Comparison of ENCODE assay signal across 9 cellular contexts in genomic region chr2:37196320-37197195, GRCh38. TPM values are rescaled to one million over a fixed set of nuclear protein-coding genes. Genes with fewer than 3 reads are reported as not detected.
DNase-seq lines count a peak whose midpoint lies in the region; ATAC-seq, FAIRE-seq and TF ChIP-seq lines count a peak whose summit lies in the region.
"Had no signal": no experiment of that assay in that cellular context is flagged by ENCODE, and none has a peak within 500 bp of the region (broad histone marks: within the 10 kb centered on the region; RNA-seq: fewer than 3 reads in every experiment).

CEBPZOS (plus strand) TSS chr2:37196496; CDS start chr2:37199705, 3,209 bp downstream.

- POLR2A ChIA-PET in HepG2 (lab: Yijun Ruan, JAX), result interaction anchor here (0.7 to 2.5 kb wide), 8 partner anchors 10 to 112 kb away, joined by 3 to 14 read pairs (median 3); partner anchors contain the start of genes CEBPZ, EIF2AK2, GPATCH11 and HEATR5B

- H4K20me1 ChIP-seq in HepG2 (ENCODE audit: insufficient read depth, low read length), result no peaks in the 10 kb centered on the region; the same call in 1 of the 2 replicates

- intact Hi-C loops in dendritic cell treated with granulocyte-macrophage colony-stimulating factor and Interleukin-4, amounts not matched to agents 40 ng/mL and 50 ng/mL, for 4 days (cut with micrococcal nuclease), result loop anchor here (5.0 kb wide), 1 partner anchor 36 kb away; the partner anchor contains the start of genes CEBPZ and NDUFAF7
- intact Hi-C loops in HepG2 (cut with micrococcal nuclease; ENCODE audit: unreplicated experiment), result loop anchor here (2.0 kb wide), 3 partner anchors 28 to 40 kb away; partner anchors contain the start of genes CEBPZ, EIF2AK2 and NDUFAF7

- peak; percentile 28 to 94 (median 78) for DNase-seq in C1 segment of cervical spinal cord (lab: John Stamatoyannopoulos, UW)
- DNase-seq in NCI-H748 (lab: John Stamatoyannopoulos, UW; ENCODE audit: unreplicated experiment), result peak; percentile 72
- DNase-seq in activated CD4-positive, alpha-beta T cell treated with anti-CD3 and anti-CD28 coated beads, Interleukin-2, amount 50 U/mL, for 1 hour, result peak; percentile 89
- peak; percentile 80 for DNase-seq in HepG2 (ENCODE audit: low spot score)
- DNase-seq in stimulated activated CD4-positive, alpha-beta T cell treated with anti-CD3 and anti-CD28 coated beads, TNF-alpha, amount 100 ng/mL, for 24 hours (ENCODE audit: low read depth in 3 of 3), result peak; percentile 80 to 85 (median 85)

- H3K27me3 Mint-ChIP-seq in dendritic cell treated with granulocyte-macrophage colony-stimulating factor and Interleukin-4, amounts not matched to agents 40 ng/mL and 50 ng/mL, for 4 days, result no peaks in the 10 kb centered on the region

- no TSS peak for BruUV-seq in HepG2 (replicated peaks; lab: Mats Ljungman, UMichigan)

- H3K79me2 ChIP-seq in HepG2 (ENCODE audit: insufficient read depth, low read length), result peaks cover 38% of the 10 kb centered on the region

- peak within 1 kb of the TSS; percentile 97 for H2AFZ ChIP-seq in HepG2 (ENCODE audit: low read length)

- TF ChIP-seq CTCF in HepG2 (CRISPR knock-in tag; IDR thresholded peaks at IDR 0.05), result peak; percentile 3; the same call in 1 of the 2 replicates

- H3K9me3 ChIP-seq in HepG2 (ENCODE audit: low read length), result no peaks in the 10 kb centered on the region

- peaks cover 36% of the 10 kb centered on the region for H3K4me1 Mint-ChIP-seq in dendritic cell treated with granulocyte-macrophage colony-stimulating factor and Interleukin-4, amounts not matched to agents 40 ng/mL and 50 ng/mL, for 4 days (ENCODE audit: low read depth)
- H3K4me1 Mint-ChIP-seq: neural crest cell had no signal

- TF ChIP-seq POLR2A in HepG2 (IDR thresholded peaks at IDR 0.05; ENCODE audit: insufficient read depth in 1 of 2, low read depth in 2 of 2, low read length in 2 of 2), result peak; percentile 85 to 98

- TF ChIP-seq RAD21 in HepG2 (CRISPR knock-in tag; IDR thresholded peaks at IDR 0.05), result peak; percentile 47; the same call in 1 of the 2 replicates

- peak within 1 kb of the TSS; percentile 98 for H3K4me3 Mint-ChIP-seq in dendritic cell treated with granulocyte-macrophage colony-stimulating factor and Interleukin-4, amounts not matched to agents 40 ng/mL and 50 ng/mL, for 4 days
- H3K4me3 Mint-ChIP-seq: neural crest cell had no signal

- peak within 1 kb of the TSS; percentile 94 for H3K27ac Mint-ChIP-seq in dendritic cell treated with granulocyte-macrophage colony-stimulating factor and Interleukin-4, amounts not matched to agents 40 ng/mL and 50 ng/mL, for 4 days

- no peaks in the 10 kb centered on the region for H3K9me3 Mint-ChIP-seq in dendritic cell treated with granulocyte-macrophage colony-stimulating factor and Interleukin-4, amounts not matched to agents 40 ng/mL and 50 ng/mL, for 4 days
- H3K9me3 Mint-ChIP-seq: neural crest cell had no signal

- ATAC-seq in GM19351 (IDR thresholded peaks at IDR 0.05; ENCODE audit: unreplicated experiment) (peak; percentile 68), HG03521 (IDR thresholded peaks at IDR 0.05; ENCODE audit: unreplicated experiment) (peak; percentile 71), HepG2 (peak; percentile 87)

- TF ChIP-seq EP300 in HepG2 (IDR thresholded peaks at IDR 0.05; ENCODE audit: low read depth in 2 of 2, low read length in 2 of 2) (no peak; a peak in 1 of 4 replicates), HepG2 (CRISPR knock-in tag; IDR thresholded peaks at IDR 0.05; ENCODE audit: borderline replicate concordance) (no peak)

- WGBS in HepG2 (ENCODE audit: low lambda C conversion rate), result 1% methylated on average over 48 of the region's 72 CpGs

- in situ Hi-C loops in HepG2 (cut with HindIII; ENCODE audit: extremely low pct_ligation_motif_present, low pct_unique_long_range_greater_than_20kb), result no loop called here

- peaks cover 21% of the 10 kb centered on the region for H3K36me3 Mint-ChIP-seq in dendritic cell treated with granulocyte-macrophage colony-stimulating factor and Interleukin-4, amounts not matched to agents 40 ng/mL and 50 ng/mL, for 4 days (ENCODE audit: low read depth)

- peak within 1 kb of the TSS; percentile 70 for H3K27ac ChIP-seq in HepG2 (ENCODE audit: extremely low read length, insufficient read depth, low read length)

- peak within 1 kb of the TSS; percentile 90 for H3K9ac ChIP-seq in HepG2 (ENCODE audit: insufficient read depth, low read depth, low read length)

- CTCF ChIA-PET in HepG2 (lab: Yijun Ruan, JAX; ENCODE audit: low intra/inter-chr PET ratio, low total read pairs), result no interaction called here

- peaks cover 3 to 17% of the 10 kb centered on the region in 2 experiments; a peak in 4 of 5 replicates for H3K36me3 ChIP-seq in HepG2 (replicated peaks in 1 of 2; ENCODE audit: control insufficient read depth in 1 of 2, insufficient read depth in 2 of 2, low read length in 2 of 2)

- peaks cover 34% of the 10 kb centered on the region for H3K4me1 ChIP-seq in HepG2 (ENCODE audit: insufficient read depth, low read length)

- peaks cover 2 to 3% of the 10 kb centered on the region in 2 experiments; a peak in 1 of 5 replicates for H3K27me3 ChIP-seq in HepG2 (ENCODE audit: control insufficient read depth in 1 of 2, insufficient read depth in 2 of 2, low read length in 2 of 2)

- peak; percentile 83 for FAIRE-seq in HepG2 (lab: Jason Lieb, UNC)

- peak within 1 kb of the TSS; percentile 78 to 91 (median 90) for H3K4me3 ChIP-seq in HepG2 (replicated peaks in 1 of 3; ENCODE audit: insufficient read depth in 1 of 3, low read depth in 2 of 3, low read length in 3 of 3)

- H3K4me2 ChIP-seq in HepG2 (ENCODE audit: low read depth, low read length), result peak within 1 kb of the TSS; percentile 92

TF ChIP-seq in HepG2, 621 proteins besides CTCF, POLR2A, EP300 and RAD21 (continues in another document):
- TF ChIP-seq ZNF878 (CRISPR knock-in tag; IDR thresholded peaks at IDR 0.05), result peak; percentile 80; the same call in 1 of the 2 replicates
- TF ChIP-seq ZBTB43 (CRISPR knock-in tag; conservative IDR thresholded peaks at IDR 0.05), result peak; percentile 83
- no peak for TF ChIP-seq PAF1 (CRISPR knock-in tag; IDR thresholded peaks at IDR 0.05)
- peak; percentile 83 for TF ChIP-seq ZNF20 (CRISPR knock-in tag; IDR thresholded peaks at IDR 0.05)
- TF ChIP-seq ZBTB42 (CRISPR knock-in tag; IDR thresholded peaks at IDR 0.05), result peak; percentile 39; the same call in 1 of the 2 replicates
- TF ChIP-seq, protein P1, sequence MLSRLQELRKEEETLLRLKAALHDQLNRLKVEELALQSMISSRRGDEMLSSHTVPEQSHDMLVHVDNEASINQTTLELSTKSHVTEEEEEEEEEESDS (CRISPR knock-in tag; IDR thresholded peaks at IDR 0.05; ENCODE audit: borderline replicate concordance), result 0 out of 2 replicates have a peak, but pooled peaks have one; percentile 21
- no peak for TF ChIP-seq ZKSCAN1 (IDR thresholded peaks at IDR 0.05; ENCODE audit: low read length)
- TF ChIP-seq PBX2 (CRISPR knock-in tag; IDR thresholded peaks at IDR 0.05), result 0 out of 2 replicates have a peak, but pooled peaks have one; percentile 25
- TF ChIP-seq NR2F1 (CRISPR knock-in tag; IDR thresholded peaks at IDR 0.05), result no peak
- TF ChIP-seq ZFP41 (CRISPR knock-in tag; IDR thresholded peaks at IDR 0.05; ENCODE audit: borderline replicate concordance), result no peak; the same call in 1 of the 2 replicates

RNA-seq across cellular contexts. Expression of gene CEBPZOS, which starts in this region (rescaled TPM):
- total RNA-seq in HepG2 (2016; rRNA removed; fragmentation: Illumina TruSeq; extraction: Trizol), result 18.6 and 25.6 TPM in 2 replicates
- 3.5 and 5.6 TPM in 2 replicates for total RNA-seq in HepG2 (2016; cell fraction: cytosol; rRNA removed; fragmentation: Illumina TruSeq; extraction: Trizol; ENCODE audit: low read depth)
- total RNA-seq in HepG2 (2016; cell fraction: insoluble cytoplasmic fraction; rRNA removed; fragmentation: Illumina TruSeq; extraction: Trizol), result 21.3 and 24.8 TPM in 2 replicates
- 11.1 and 12.6 TPM in 2 replicates for total RNA-seq in HepG2 (2016; cell fraction: membrane; rRNA removed; fragmentation: Illumina TruSeq; extraction: Trizol)
- total RNA-seq in HepG2 (2016; cell fraction: nucleus; rRNA removed; fragmentation: Illumina TruSeq; extraction: Trizol), result 15.2 and 16.8 TPM in 2 replicates
- 39.3 and 44.7 TPM in 2 replicates for polyA plus RNA-seq in HepG2 (2011; rRNA removed)
- 24.9 and 37.3 TPM in 2 replicates for polyA plus RNA-seq in HepG2 (2011; cell fraction: cytosol; rRNA removed)
- 13.9 and 20.2 TPM in 2 replicates for polyA plus RNA-seq in HepG2 (2011; cell fraction: nucleus; rRNA removed)
- polyA plus RNA-seq in HepG2 (2012), result 33.7 and 40.2 TPM in 2 replicates
- 5.9 and 6.2 TPM in 2 replicates for polyA plus RNA-seq in HepG2 (2016; cell fraction: cytosol; fragmentation: Illumina TruSeq; extraction: Trizol; ENCODE audit: low read depth)
- 38.4 and 41.7 TPM in 2 replicates for polyA plus RNA-seq in HepG2 (2016; cell fraction: insoluble cytoplasmic fraction; fragmentation: Illumina TruSeq; extraction: Trizol; ENCODE audit: low read depth)
- 10.7 and 12.9 TPM in 2 replicates for polyA plus RNA-seq in HepG2 (2016; cell fraction: membrane; fragmentation: Illumina TruSeq; extraction: Trizol; ENCODE audit: low read depth)
- polyA plus RNA-seq in HepG2 (2016; cell fraction: nucleus; fragmentation: Illumina TruSeq; extraction: Trizol; ENCODE audit: insufficient read depth, low read depth), result 40.1 and 43.4 TPM in 2 replicates
- polyA minus RNA-seq in HepG2 (2011; rRNA and poly(A)+ RNA removed; ENCODE audit: low replicate concordance), result 17.6 and 19.0 TPM in 2 replicates
- 16.9 and 17.8 TPM in 2 replicates for polyA minus RNA-seq in HepG2 (2011; cell fraction: cytosol; rRNA and poly(A)+ RNA removed)
- polyA minus RNA-seq in HepG2 (2011; cell fraction: nucleus; rRNA and poly(A)+ RNA removed), result 26.4 and 33.3 TPM in 2 replicates
- total RNA-seq: neural crest cell had no signal

Comparison
In these comparisons a context has a peak if more than half of its experiments do, and no peak if none do; other contexts are left out.
1. Peak in every context shown above with its lines: DNase-seq, ATAC-seq, H3K4me3 ChIP-seq and H3K27ac ChIP-seq.